ENCODE assay signal across 33 cellular contexts in the genomic region with DNA sequence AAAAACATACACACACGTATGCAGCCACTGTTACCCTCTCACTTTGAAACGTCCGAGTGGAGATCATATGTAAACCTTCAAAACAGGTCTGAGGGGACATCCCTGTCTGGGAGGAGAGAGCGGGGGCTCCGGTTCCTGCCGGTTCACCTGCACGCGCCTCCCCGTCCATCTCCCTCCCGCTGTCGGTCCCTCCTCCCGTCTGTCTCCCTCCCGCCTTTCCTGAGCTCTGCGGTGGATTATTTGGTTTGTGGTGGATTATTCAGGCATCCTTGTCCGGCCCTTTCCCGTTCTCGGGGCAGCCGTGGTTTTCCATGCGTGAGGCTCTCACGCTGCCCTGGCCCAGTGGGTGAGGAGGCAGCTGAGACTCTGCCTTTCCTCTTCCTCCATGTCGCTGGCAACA. TPM values are rescaled to one million over a fixed set of nuclear protein-coding genes. Genes with fewer than 3 reads are reported as not detected.
"Had no signal": no experiment of that assay in that cellular context is flagged by ENCODE, and none has a peak within 500 bp of the region (broad histone marks: within the 10 kb centered on the region; RNA-seq: fewer than 3 reads in every experiment).

No MANE protein-coding gene starts in this region.

- H3K27me3 ChIP-seq: ascending aorta, esophagus squamous epithelium, gastroesophageal sphincter had no signal

- H3K9me3 Mint-ChIP-seq: activated CD4-positive, alpha-beta memory T cell treated with anti-CD3 and anti-CD28 coated beads, Interleukin-2, amount 10 ng/mL, durations not matched to agents 7 days and 5 days; activated CD4-positive, alpha-beta T cell treated with anti-CD3 and anti-CD28 coated beads, Interleukin-2, amount 10 ng/mL, durations not matched to agents 7 days and 5 days; activated naive CD4-positive, alpha-beta T cell treated with anti-CD3 and anti-CD28 coated beads, Interleukin-2, amount 10 ng/mL, durations not matched to agents 7 days and 5 days; activated naive CD4-positive, alpha-beta T cell treated with anti-CD3 and anti-CD28 coated beads, Interleukin-2, amount 50 U/mL, for 72 hours; activated naive CD8-positive, alpha-beta T cell treated with anti-CD3 and anti-CD28 coated beads, Interleukin-2, amount 10 ng/mL, durations not matched to agents 7 days and 5 days; activated T-cell treated with anti-CD3 and anti-CD28 coated beads, Interleukin-2, amount 50 U/mL, for 24 hours; activated T-cell treated with anti-CD3 and anti-CD28 coated beads, Interleukin-2, amount 50 U/mL, for 72 hours; WTC11 had no signal

- H3K4me1 Mint-ChIP-seq: activated CD4-positive, alpha-beta memory T cell treated with anti-CD3 and anti-CD28 coated beads, Interleukin-2, amount 10 ng/mL, durations not matched to agents 7 days and 5 days; activated CD4-positive, alpha-beta T cell treated with anti-CD3 and anti-CD28 coated beads, Interleukin-2, amount 10 ng/mL, durations not matched to agents 7 days and 5 days; activated naive CD4-positive, alpha-beta T cell treated with anti-CD3 and anti-CD28 coated beads, Interleukin-2, amount 10 ng/mL, durations not matched to agents 7 days and 5 days; activated naive CD8-positive, alpha-beta T cell treated with anti-CD3 and anti-CD28 coated beads, Interleukin-2, amount 10 ng/mL, durations not matched to agents 7 days and 5 days had no signal

- H3K4me3 Mint-ChIP-seq: activated CD4-positive, alpha-beta memory T cell treated with anti-CD3 and anti-CD28 coated beads, Interleukin-2, amount 10 ng/mL, durations not matched to agents 7 days and 5 days; activated CD4-positive, alpha-beta T cell treated with anti-CD3 and anti-CD28 coated beads, Interleukin-2, amount 10 ng/mL, durations not matched to agents 7 days and 5 days; activated naive CD4-positive, alpha-beta T cell treated with anti-CD3 and anti-CD28 coated beads, Interleukin-2, amount 10 ng/mL, durations not matched to agents 7 days and 5 days; activated naive CD8-positive, alpha-beta T cell treated with anti-CD3 and anti-CD28 coated beads, Interleukin-2, amount 10 ng/mL, durations not matched to agents 7 days and 5 days; activated T-cell treated with anti-CD3 and anti-CD28 coated beads, Interleukin-2, amount 50 U/mL, for 24 hours; activated T-cell treated with anti-CD3 and anti-CD28 coated beads, Interleukin-2, amount 50 U/mL, for 72 hours; brain; WTC11 had no signal

- H3K27ac Mint-ChIP-seq: activated CD4-positive, alpha-beta memory T cell treated with anti-CD3 and anti-CD28 coated beads, Interleukin-2, amount 10 ng/mL, durations not matched to agents 7 days and 5 days; activated CD4-positive, alpha-beta T cell treated with anti-CD3 and anti-CD28 coated beads, Interleukin-2, amount 10 ng/mL, durations not matched to agents 7 days and 5 days; activated naive CD4-positive, alpha-beta T cell treated with anti-CD3 and anti-CD28 coated beads, Interleukin-2, amount 10 ng/mL, durations not matched to agents 7 days and 5 days; activated naive CD8-positive, alpha-beta T cell treated with anti-CD3 and anti-CD28 coated beads, Interleukin-2, amount 10 ng/mL, durations not matched to agents 7 days and 5 days; activated T-cell treated with anti-CD3 and anti-CD28 coated beads, Interleukin-2, amount 50 U/mL, for 24 hours; activated T-cell treated with anti-CD3 and anti-CD28 coated beads, Interleukin-2, amount 50 U/mL, for 72 hours; brain; WTC11 had no signal

- H3K9me3 ChIP-seq: ascending aorta, esophagus squamous epithelium, gastroesophageal sphincter had no signal

- ATAC-seq: activated naive CD4-positive, alpha-beta T cell treated with anti-CD3 and anti-CD28 coated beads, Interleukin-2, amount 50 U/mL, for 72 hours; activated T-cell treated with anti-CD3 and anti-CD28 coated beads, Interleukin-2, amount 50 U/mL, for 72 hours; gastroesophageal sphincter; WTC11 had no signal

- H3K27ac ChIP-seq: ascending aorta, epithelial cell of prostate, esophagus squamous epithelium, gastroesophageal sphincter, VCaP had no signal

- H3K36me3 Mint-ChIP-seq: activated naive CD4-positive, alpha-beta T cell treated with anti-CD3 and anti-CD28 coated beads, Interleukin-2, amount 10 ng/mL, durations not matched to agents 7 days and 5 days; activated naive CD4-positive, alpha-beta T cell treated with anti-CD3 and anti-CD28 coated beads, Interleukin-2, amount 50 U/mL, for 72 hours; activated naive CD8-positive, alpha-beta T cell treated with anti-CD3 and anti-CD28 coated beads, Interleukin-2, amount 10 ng/mL, durations not matched to agents 7 days and 5 days; WTC11 had no signal

- H3K4me1 ChIP-seq: ascending aorta, esophagus squamous epithelium had no signal

- H3K27me3 Mint-ChIP-seq: activated CD4-positive, alpha-beta memory T cell treated with anti-CD3 and anti-CD28 coated beads, Interleukin-2, amount 10 ng/mL, durations not matched to agents 7 days and 5 days; activated CD4-positive, alpha-beta T cell treated with anti-CD3 and anti-CD28 coated beads, Interleukin-2, amount 10 ng/mL, durations not matched to agents 7 days and 5 days; activated naive CD4-positive, alpha-beta T cell treated with anti-CD3 and anti-CD28 coated beads, Interleukin-2, amount 10 ng/mL, durations not matched to agents 7 days and 5 days; activated naive CD8-positive, alpha-beta T cell treated with anti-CD3 and anti-CD28 coated beads, Interleukin-2, amount 10 ng/mL, durations not matched to agents 7 days and 5 days; activated T-cell treated with anti-CD3 and anti-CD28 coated beads, Interleukin-2, amount 50 U/mL, for 24 hours had no signal

- DNase-seq: activated CD4-positive, alpha-beta memory T cell treated with anti-CD3 and anti-CD28 coated beads, Interleukin-2, amount 10 ng/mL, durations not matched to agents 7 days and 5 days; activated CD4-positive, alpha-beta T cell treated with anti-CD3 and anti-CD28 coated beads for 1 hour; activated CD4-positive, alpha-beta T cell treated with anti-CD3 and anti-CD28 coated beads for 4 hours; activated CD4-positive, alpha-beta T cell treated with anti-CD3 and anti-CD28 coated beads, Interleukin-2, amount 10 ng/mL, durations not matched to agents 7 days and 5 days; activated CD4-positive, alpha-beta T cell treated with anti-CD3 and anti-CD28 coated beads, Interleukin-2, amount 50 U/mL, for 4 hours; activated CD8-positive, alpha-beta memory T cell treated with anti-CD3 and anti-CD28 coated beads, Interleukin-2, amount 50 U/mL, for 48 hours; activated gamma-delta T cell; activated naive CD4-positive, alpha-beta T cell; activated naive CD4-positive, alpha-beta T cell treated with anti-CD3 and anti-CD28 coated beads, Interleukin-2, amount 10 ng/mL, durations not matched to agents 7 days and 5 days; activated naive CD8-positive, alpha-beta T cell treated with anti-CD3 and anti-CD28 coated beads, Interleukin-2, amount 10 ng/mL, durations not matched to agents 7 days and 5 days; activated T-cell treated with anti-CD3 and anti-CD28 coated beads for 4 hours; activated T-cell treated with anti-CD3 and anti-CD28 coated beads, Interleukin-2, amount 50 U/mL, for 24 hours; activated T-cell treated with anti-CD3 and anti-CD28 coated beads, Interleukin-2, amount 50 U/mL, for 72 hours; effector CD8-positive, alpha-beta T cell; esophagus squamous epithelium; foreskin melanocyte; T-helper 2 cell had no signal

- H3K4me3 ChIP-seq: ascending aorta, esophagus squamous epithelium, gastroesophageal sphincter had no signal

RNA-seq across cellular contexts. Expression of a gene that starts 59.8 kb away (rescaled TPM):
- total RNA-seq: activated CD4-positive, alpha-beta memory T cell treated with anti-CD3 and anti-CD28 coated beads, Interleukin-2, amount 10 ng/mL, durations not matched to agents 7 days and 5 days; activated CD4-positive, alpha-beta T cell treated with anti-CD3 and anti-CD28 coated beads, Interleukin-2, amount 10 ng/mL, durations not matched to agents 7 days and 5 days; activated naive CD4-positive, alpha-beta T cell treated with anti-CD3 and anti-CD28 coated beads, Interleukin-2, amount 50 U/mL, for 72 hours; activated naive CD8-positive, alpha-beta T cell treated with anti-CD3 and anti-CD28 coated beads, Interleukin-2, amount 10 ng/mL, durations not matched to agents 7 days and 5 days; activated T-cell treated with anti-CD3 and anti-CD28 coated beads, Interleukin-2, amount 50 U/mL, for 72 hours; ascending aorta; bronchial epithelial cell; cardiac septum; chondrocyte; dermis microvascular lymphatic vessel endothelial cell; endothelial cell of umbilical vein; fibroblast of lung; fibroblast of villous mesenchyme; gastroesophageal sphincter; glomerular endothelial cell; T-helper 1 cell treated with Interleukin-12 subunit alpha and Interleukin-12 subunit beta and Interleukin-4 antibody, amounts not matched to agents 30 ng/mL and 1 ng/mL, for 36 hours had no signal
- polyA plus RNA-seq: endothelial cell of umbilical vein, fibroblast of lung had no signal
